Comparison of ENCODE assay signal across 1 cellular context in genomic region chr9:33917036-33917435, GRCh38.
TF ChIP-seq lines count a peak whose summit lies in the region.

No MANE protein-coding gene starts in this region.

TF ChIP-seq in WTC11, 78 proteins besides CTCF, POLR2A, EP300 and RAD21 (continued from another document):
- TF ChIP-seq FOXJ3 (CRISPR knock-in tag; IDR thresholded peaks at IDR 0.05; ENCODE audit: borderline replicate concordance) (no peak), PRRX2 (CRISPR knock-in tag; IDR thresholded peaks at IDR 0.05) (no peak), ARID4B (CRISPR knock-in tag; IDR thresholded peaks at IDR 0.05; ENCODE audit: borderline replicate concordance) (no peak), MXD4 (CRISPR knock-in tag; IDR thresholded peaks at IDR 0.05; ENCODE audit: borderline replicate concordance) (no peak), MYBL2 (CRISPR knock-in tag; IDR thresholded peaks at IDR 0.05) (no peak), ZNF232 (CRISPR knock-in tag; IDR thresholded peaks at IDR 0.05) (no peak), MLX (CRISPR knock-in tag; IDR thresholded peaks at IDR 0.05) (no peak), ZBTB43 (CRISPR knock-in tag; IDR thresholded peaks at IDR 0.05) (no peak), GTF2I (CRISPR knock-in tag; conservative IDR thresholded peaks at IDR 0.05) (no peak), ATF3 (CRISPR knock-in tag; conservative IDR thresholded peaks at IDR 0.05) (no peak), IRF2 (CRISPR knock-in tag; IDR thresholded peaks at IDR 0.05; ENCODE audit: borderline replicate concordance, low read depth) (no peak)
TF ChIP-seq in WTC11: peak in this region for 0.
